In the genomic region with DNA sequence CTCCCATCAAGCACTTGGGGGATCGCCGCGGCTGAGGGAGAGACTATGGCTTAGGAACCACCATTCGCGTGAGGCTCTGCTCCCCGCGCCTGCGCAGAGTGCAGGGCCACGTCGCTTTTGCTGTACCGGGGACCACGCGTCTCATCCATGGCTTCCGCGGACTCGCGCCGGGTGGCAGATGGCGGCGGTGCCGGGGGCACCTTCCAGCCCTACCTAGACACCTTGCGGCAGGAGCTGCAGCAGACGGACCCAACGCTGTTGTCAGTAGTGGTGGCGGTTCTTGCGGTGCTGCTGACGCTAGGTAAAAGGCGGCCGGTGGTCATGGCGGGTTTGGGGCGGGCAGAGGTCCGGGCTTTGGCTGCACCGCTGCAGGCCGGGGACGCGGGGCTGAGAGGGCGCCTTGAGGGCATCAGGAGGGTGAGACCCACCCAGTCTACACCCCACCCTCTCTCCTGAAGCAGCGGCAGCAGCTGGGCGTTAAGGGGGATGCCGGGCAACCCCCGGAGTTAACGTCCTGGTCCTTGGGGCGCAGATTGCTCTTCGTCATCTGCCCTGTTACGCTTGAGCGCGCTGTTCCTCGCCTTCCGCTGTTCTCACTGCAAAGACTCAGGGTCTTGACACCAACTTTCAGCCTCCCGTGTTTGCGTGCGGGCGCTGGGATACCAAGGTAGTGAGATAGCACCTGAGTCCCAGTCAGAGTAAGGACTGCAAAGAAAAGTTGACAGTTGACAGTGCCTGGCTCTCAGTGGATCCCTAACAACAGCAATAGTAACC, we compare ENCODE assay signal across 8 cellular contexts. TPM values are rescaled to one million over a fixed set of nuclear protein-coding genes. Genes with fewer than 3 reads are reported as not detected.
DNase-seq lines count a peak whose midpoint lies in the region; ATAC-seq, FAIRE-seq and TF ChIP-seq lines count a peak whose summit lies in the region.

A gene with protein sequence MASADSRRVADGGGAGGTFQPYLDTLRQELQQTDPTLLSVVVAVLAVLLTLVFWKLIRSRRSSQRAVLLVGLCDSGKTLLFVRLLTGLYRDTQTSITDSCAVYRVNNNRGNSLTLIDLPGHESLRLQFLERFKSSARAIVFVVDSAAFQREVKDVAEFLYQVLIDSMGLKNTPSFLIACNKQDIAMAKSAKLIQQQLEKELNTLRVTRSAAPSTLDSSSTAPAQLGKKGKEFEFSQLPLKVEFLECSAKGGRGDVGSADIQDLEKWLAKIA (plus strand): TSS at position 114 of the 774 bp plus-strand sequence. CDS start 34 bp downstream, at position 148.

- no peaks in the 10 kb centered on the region for H3K9me3 ChIP-seq in smooth muscle cell (replicated peaks; ENCODE audit: low read depth)

- peak; percentile 93 for TF ChIP-seq POLR2A in GM18951 (IDR thresholded peaks at IDR 0.05; ENCODE audit: extremely low read depth, insufficient read depth, insufficient read length)

- DNase-seq in AG08396 (ENCODE audit: low spot score) (peak; percentile 98), NCI-H2227 treated with DMSO at 0.1 percent for 48 hours (lab: John Stamatoyannopoulos, UW) (peak; percentile 89), bronchial epithelial cell (ENCODE audit: low read depth) (peak; percentile 45), iPS-NIHi7 (ENCODE audit: extremely low spot score) (peak; percentile 99), smooth muscle cell (lab: John Stamatoyannopoulos, UW; ENCODE audit: unreplicated experiment) (peak; percentile 78)

- peak; percentile 98 for ATAC-seq in HG03175 (IDR thresholded peaks at IDR 0.05; ENCODE audit: unreplicated experiment)

- H3K27ac ChIP-seq in smooth muscle cell (ENCODE audit: low read depth) = peak within 1 kb of the TSS; percentile 37

- in situ Hi-C loops in GM18951 (cut with MboI; ENCODE audit: low sequenced_read_pairs, unreplicated experiment) = no loop called here

- H3K27me3 ChIP-seq in bronchial epithelial cell (ENCODE audit: control insufficient read depth, insufficient read depth, low read length) (peaks cover 1% of the 10 kb centered on the region), smooth muscle cell (ENCODE audit: low read depth) (no peaks in the 10 kb centered on the region)

- peaks cover 8% of the 10 kb centered on the region for H4K20me1 ChIP-seq in smooth muscle cell (ENCODE audit: low read depth)

- H3K4me3 ChIP-seq in WI38 (ENCODE audit: low read depth, low read length) (peak within 1 kb of the TSS; percentile 85), bronchial epithelial cell (ENCODE audit: low read depth, low read length) (peak within 1 kb of the TSS; percentile 73), smooth muscle cell (peak within 1 kb of the TSS; percentile 81)

- TF ChIP-seq CTCF in WI38 (IDR thresholded peaks at IDR 0.05; ENCODE audit: low read depth, low read length) (no peak), bronchial epithelial cell (IDR thresholded peaks at IDR 0.05; ENCODE audit: insufficient read depth, low read length, severe bottlenecking) (no peak), smooth muscle cell (IDR thresholded peaks at IDR 0.05; ENCODE audit: borderline replicate concordance, insufficient read depth, poor library complexity, severe bottlenecking) (no peak)

- peaks cover 24% of the 10 kb centered on the region for H3K79me2 ChIP-seq in smooth muscle cell (ENCODE audit: low read depth)

- H2AFZ ChIP-seq in smooth muscle cell (ENCODE audit: low read depth) = peak within 1 kb of the TSS; percentile 86

- H3K9ac ChIP-seq in smooth muscle cell (ENCODE audit: low read depth) = peak within 1 kb of the TSS; percentile 80

- FAIRE-seq in bronchial epithelial cell (lab: Jason Lieb, UNC) = peak; percentile 52

- H3K36me3 ChIP-seq in bronchial epithelial cell (ENCODE audit: control insufficient read depth, insufficient read depth, low read length) = peaks cover 4% of the 10 kb centered on the region
- peaks cover 4% of the 10 kb centered on the region for H3K36me3 ChIP-seq in smooth muscle cell (ENCODE audit: low read depth)

- H3F3A ChIP-seq in smooth muscle cell (ENCODE audit: low read depth) = no peaks in the 10 kb centered on the region

- H3K4me1 ChIP-seq in smooth muscle cell (ENCODE audit: low read depth) = peaks cover 9% of the 10 kb centered on the region

- under 1% methylated on average over 51 of the region's 53 CpGs for WGBS in smooth muscle cell (ENCODE audit: low lambda C conversion rate)

- peak within 1 kb of the TSS; percentile 94 for H3K4me2 ChIP-seq in smooth muscle cell

RNA-seq across cellular contexts. Expression of the gene that starts here (rescaled TPM):
- total RNA-seq in bronchial epithelial cell (81.7 and 111 TPM in 2 replicates), smooth muscle cell (59.3 and 60.6 TPM in 2 replicates)
- 78.9 and 98.3 TPM in 2 replicates for polyA plus RNA-seq in smooth muscle cell

Comparison
In these comparisons a context has a peak if more than half of its experiments do, and no peak if none do; other contexts are left out.
1. Peak in every context shown above with its lines: DNase-seq, ATAC-seq, H3K4me3 ChIP-seq and H3K27ac ChIP-seq.
2. DNase-seq: peak in every context shown above with its lines; median percentile 99 in iPS-NIHi7; 98 in AG08396; 89 in NCI-H2227 treated with DMSO at 0.1 percent for 48 hours; 78 in smooth muscle cell; 45 in bronchial epithelial cell.